In the genomic region with DNA sequence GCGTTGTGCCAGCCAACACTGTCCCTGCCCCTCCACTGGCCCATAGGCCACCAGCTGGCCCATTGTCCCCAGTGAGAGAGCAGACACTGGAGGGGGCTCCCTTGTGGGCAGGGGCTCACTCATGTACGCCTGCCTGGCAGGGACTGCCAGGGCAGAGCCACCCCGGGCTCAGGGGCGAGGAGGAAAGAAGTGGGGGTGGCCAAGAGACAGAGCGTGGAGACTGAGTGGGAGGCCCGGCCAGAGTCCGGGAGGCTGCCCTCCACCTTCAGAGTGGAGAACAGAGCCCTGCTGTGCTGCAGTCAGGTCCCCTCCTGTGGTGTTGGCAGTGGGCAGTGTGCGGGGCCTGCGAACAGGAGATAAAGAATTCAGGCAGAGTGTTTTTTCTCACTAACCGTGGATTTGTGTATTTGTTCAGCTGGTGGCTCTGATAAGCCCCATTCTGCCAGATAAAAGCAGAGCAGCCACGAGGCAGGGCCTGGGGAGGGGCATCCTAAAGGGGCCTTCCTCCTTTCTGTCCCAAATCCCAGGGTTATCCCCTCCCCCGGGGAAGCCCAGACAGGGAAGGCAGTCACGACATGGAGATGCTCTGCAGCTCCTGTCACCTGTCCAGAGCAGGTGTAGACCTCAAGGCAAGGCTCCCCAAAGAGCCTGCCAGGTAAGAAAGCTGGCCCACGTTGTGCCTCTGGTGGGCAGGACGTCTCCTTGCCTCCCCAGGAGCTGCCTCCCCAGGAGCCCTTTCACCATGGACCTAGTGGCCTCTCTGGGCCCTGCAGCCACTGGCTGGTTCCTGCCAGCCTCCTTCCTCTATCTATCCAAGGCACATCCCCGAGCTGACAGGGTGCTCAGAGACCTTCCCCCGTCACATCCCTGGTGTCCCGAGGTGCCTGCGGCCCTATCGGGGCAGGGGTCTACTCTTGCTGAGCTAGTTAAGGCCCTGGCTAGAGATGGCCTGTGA, we compare ENCODE assay signal across 14 cellular contexts. TPM values are rescaled to one million over a fixed set of nuclear protein-coding genes. Genes with fewer than 3 reads are reported as not detected.
DNase-seq lines count a peak whose midpoint lies in the region; FAIRE-seq and TF ChIP-seq lines count a peak whose summit lies in the region.
"Had no signal": no experiment of that assay in that cellular context is flagged by ENCODE, and none has a peak within 500 bp of the region (broad histone marks: within the 10 kb centered on the region; RNA-seq: fewer than 3 reads in every experiment).

No MANE protein-coding gene starts in this region.

- no peak for FAIRE-seq in GM12891 (lab: Jason Lieb, UNC)
- FAIRE-seq: GM12878 had no signal

- no peak overlapping the region for H3K4me3 ChIP-seq in adipocyte (ENCODE audit: low read length)
- H3K4me3 ChIP-seq: GM12878 had no signal

- peak; percentile 92 for DNase-seq in NCI-H146 (lab: John Stamatoyannopoulos, UW)
- no peak for DNase-seq in adipocyte (ENCODE audit: low read depth)
- no peak for DNase-seq in KG1 (lab: John Stamatoyannopoulos, UW)
- DNase-seq in GM12891 (ENCODE audit: insufficient read length, low spot score): no peak
- DNase-seq in NK-92 (lab: John Stamatoyannopoulos, UW; ENCODE audit: unreplicated experiment): no peak
- DNase-seq: activated CD4-positive, alpha-beta T cell treated with anti-CD3 and anti-CD28 coated beads, Interleukin-2, amount 50 U/mL, for 1 hour; activated gamma-delta T cell; DMS153; glutamatergic neuron; NCI-H446 treated with DMSO at 0.1 percent for 48 hours had no signal

- no peaks in the 10 kb centered on the region for H3K9me3 ChIP-seq in adipocyte (ENCODE audit: control insufficient read depth, low read length)

- H3K27ac ChIP-seq in layer of hippocampus (ENCODE audit: low read depth, low read length): peak overlapping the region; percentile 96
- peak overlapping the region; percentile 100 for H3K27ac ChIP-seq in temporal lobe (ENCODE audit: low read depth, low read length)

- H3K4me1 ChIP-seq in adipocyte (ENCODE audit: control insufficient read depth, insufficient read depth, low read length): peaks cover 47% of the 10 kb centered on the region

- peaks cover 16% of the 10 kb centered on the region for H3K36me3 ChIP-seq in adipocyte (ENCODE audit: control insufficient read depth, insufficient read depth, low read length, severe bottlenecking)

- TF ChIP-seq POLR2A in GM12891 (IDR thresholded peaks at IDR 0.05; ENCODE audit: low read depth, low read length): no peak

- peak overlapping the region; percentile 69 for H3K9ac ChIP-seq in adipocyte (ENCODE audit: low read length)

- H3K27me3 ChIP-seq in adipocyte (replicated peaks; ENCODE audit: control insufficient read depth, insufficient read depth, low read length) (no peaks in the 10 kb centered on the region), layer of hippocampus (ENCODE audit: control insufficient read depth, insufficient read depth, low read length) (no peaks in the 10 kb centered on the region)

TF ChIP-seq in GM12891, 5 proteins besides CTCF, POLR2A, EP300 and RAD21:
- TF ChIP-seq SPI1 (IDR thresholded peaks at IDR 0.05; ENCODE audit: low read depth, low read length) (no peak), POLR2AphosphoS5 (IDR thresholded peaks at IDR 0.05; ENCODE audit: low read depth, low read length) (no peak), PAX5 (IDR thresholded peaks at IDR 0.05; ENCODE audit: insufficient read depth, low read length, severe bottlenecking) (no peak), TAF1 (IDR thresholded peaks at IDR 0.05; ENCODE audit: low read depth, low read length) (no peak), POU2F2 (IDR thresholded peaks at IDR 0.05; ENCODE audit: low read depth, low read length) (no peak)

RNA-seq across cellular contexts. Expression of a gene that starts 33.0 kb away (rescaled TPM):
- total RNA-seq in temporal lobe: 1.2 TPM
- 5.6 TPM for polyA plus RNA-seq in GM12891 (2012; ENCODE audit: low read depth, missing spikeins)
- total RNA-seq: M059J had no signal

RNA-seq across cellular contexts. Expression of a gene that starts 46.8 kb away (rescaled TPM):
- 14.3 TPM for total RNA-seq in temporal lobe
- polyA plus RNA-seq in GM12891 (2012; ENCODE audit: low read depth, missing spikeins): 39.2 TPM

RNA-seq across cellular contexts. Expression of a gene that starts 48.4 kb away (rescaled TPM):
- 11.6 TPM for total RNA-seq in temporal lobe
- 24.0 TPM for polyA plus RNA-seq in GM12891 (2012; ENCODE audit: low read depth, missing spikeins)
